ENCODE assay signal across 20 cellular contexts in the genomic region with DNA sequence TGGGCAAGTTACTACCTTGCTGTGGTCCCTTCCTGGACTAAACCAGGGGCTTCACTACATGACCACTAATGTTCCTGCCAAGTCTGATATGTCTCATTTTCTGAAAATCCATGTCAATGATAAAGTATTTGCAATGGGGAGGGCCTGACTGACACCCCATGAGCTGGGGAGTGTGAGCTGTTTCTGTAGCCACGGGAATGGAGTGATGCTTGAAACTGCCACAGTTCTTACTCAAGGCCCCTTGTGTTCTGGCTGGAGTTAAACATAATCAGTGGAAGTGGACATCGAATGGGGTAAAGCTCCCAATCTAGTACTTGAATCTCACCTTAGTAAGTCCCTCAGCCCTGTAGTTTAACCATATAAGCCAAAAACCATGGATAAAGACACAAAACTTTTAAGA.
"Had no signal": no experiment of that assay in that cellular context is flagged by ENCODE, and none has a peak within 500 bp of the region (broad histone marks: within the 10 kb centered on the region; RNA-seq: fewer than 3 reads in every experiment).

No MANE protein-coding gene starts in this region.

- H3K9me3 ChIP-seq: spleen, transverse colon had no signal

- H3K4me3 ChIP-seq: coronary artery, hepatocyte, neural progenitor cell, spleen, transverse colon had no signal

- ATAC-seq: left lobe of liver; naive thymus-derived CD4-positive, alpha-beta T cell had no signal

- H3K36me3 ChIP-seq: neural progenitor cell had no signal

- DNase-seq: activated CD4-positive, alpha-beta T cell treated with anti-CD3 and anti-CD28 coated beads for 1 hour; activated CD4-positive, alpha-beta T cell treated with anti-CD3 and anti-CD28 coated beads, Interleukin-2, amount 50 U/mL, for 1 hour; activated CD8-positive, alpha-beta memory T cell treated with anti-CD3 and anti-CD28 coated beads, Interleukin-2, amount 50 U/mL, for 4 hours; activated naive CD4-positive, alpha-beta T cell; activated T-cell treated with anti-CD3 and anti-CD28 coated beads, Interleukin-2, amount 50 U/mL, for 24 hours; foreskin fibroblast; glutamatergic neuron; immature natural killer cell; naive thymus-derived CD4-positive, alpha-beta T cell; posterior cingulate gyrus; retina; spleen; stimulated activated CD4-positive, alpha-beta T cell treated with anti-CD3 and anti-CD28 coated beads, Interleukin-4, amount 100 ng/mL, for 24 hours; stimulated activated naive CD4-positive, alpha-beta T cell treated with Interleukin-2 at 50 U/mL for 16 hours; T-helper 9 cell; transverse colon had no signal

- H3K27ac ChIP-seq: hepatocyte, neural progenitor cell had no signal

- H3K27me3 ChIP-seq: hepatocyte, neural progenitor cell, spleen, transverse colon had no signal
